Comparison of ENCODE assay signal across 32 cellular contexts in the genomic region with DNA sequence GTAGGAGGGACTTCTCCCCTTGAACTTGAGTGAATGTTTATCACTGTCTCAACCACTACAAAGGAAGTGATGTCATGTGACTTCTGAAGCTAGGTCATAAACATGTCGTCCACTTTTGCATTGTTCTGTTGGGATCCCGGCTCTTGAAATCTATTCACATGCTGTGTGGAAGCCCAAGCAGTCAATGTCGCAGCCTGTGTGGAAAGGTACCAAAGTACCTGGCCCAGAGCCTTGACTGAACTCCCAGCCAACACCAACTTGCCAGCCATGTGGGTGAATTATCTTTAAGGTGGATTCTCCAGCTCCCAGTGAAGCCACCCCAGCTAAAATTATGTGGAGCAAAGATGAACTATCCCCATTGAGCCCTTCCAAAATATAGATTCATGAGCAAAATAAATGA.
"Had no signal": no experiment of that assay in that cellular context is flagged by ENCODE, and none has a peak within 500 bp of the region (broad histone marks: within the 10 kb centered on the region; RNA-seq: fewer than 3 reads in every experiment).

No MANE protein-coding gene starts in this region.

- DNase-seq: activated B cell treated with CpG ODN at 0.5 μM for 24 hours; activated CD4-positive, alpha-beta T cell treated with anti-CD3 and anti-CD28 coated beads for 48 hours; activated CD4-positive, alpha-beta T cell treated with anti-CD3 and anti-CD28 coated beads, Interleukin-2, amount 50 U/mL, for 1 hour; activated CD4-positive, alpha-beta T cell treated with anti-CD3 and anti-CD28 coated beads, Interleukin-2, amount 50 U/mL, for 48 hours; activated CD8-positive, alpha-beta memory T cell treated with anti-CD3 and anti-CD28 coated beads for 24 hours; activated CD8-positive, alpha-beta T cell treated with anti-CD3 and anti-CD28 coated beads for 36 hours; activated effector memory CD4-positive, alpha-beta T cell treated with Interleukin-2 at 50 U/mL for 16 hours; activated gamma-delta T cell treated with Interleukin-2 at 50 U/mL for 16 hours; activated naive CD4-positive, alpha-beta T cell treated with anti-CD3 and anti-CD28 coated beads, Interleukin-2, amount 50 U/mL, for 16 hours; activated naive CD4-positive, alpha-beta T cell treated with Interleukin-2 at 50 U/mL for 16 hours; activated T-cell treated with anti-CD3 and anti-CD28 coated beads, Interleukin-2, amount 50 U/mL, for 4 hours; amniotic stem cell; anterior cingulate cortex; caudate nucleus; cortex of kidney; dermis blood vessel endothelial cell; effector CD4-positive, alpha-beta T cell; effector memory CD8-positive, alpha-beta T cell; esophagus squamous epithelium; foreskin melanocyte; heart right ventricle; T-helper 1 cell; T-helper 17 cell; T1000; WERI-Rb-1 had no signal

- H3K27ac ChIP-seq: esophagus squamous epithelium, gastroesophageal sphincter, heart right ventricle, WERI-Rb-1 had no signal

- H3K27me3 Mint-ChIP-seq: activated B cell treated with CpG ODN at 0.5 μM for 24 hours; activated naive CD8-positive, alpha-beta T cell; activated T-helper 17 cell treated with anti-CD3 and anti-CD28 coated beads, Interleukin-2, amount 50 U/mL, for 72 hours had no signal

- FAIRE-seq: astrocyte, colon had no signal

- H3K9me3 ChIP-seq: esophagus squamous epithelium, gastroesophageal sphincter had no signal

- H3K4me3 Mint-ChIP-seq: activated B cell treated with CpG ODN at 0.5 μM for 24 hours; activated CD8-positive, alpha-beta T cell treated with anti-CD3 and anti-CD28 coated beads for 36 hours; activated naive CD8-positive, alpha-beta T cell; activated T-cell treated with anti-CD3 and anti-CD28 coated beads, Interleukin-2, amount 50 U/mL, for 4 hours; activated T-helper 17 cell treated with anti-CD3 and anti-CD28 coated beads, Interleukin-2, amount 50 U/mL, for 72 hours; effector memory CD8-positive, alpha-beta T cell; T-helper 17 cell; T-helper 2 cell treated with Interferon-gamma antibody and Interleukin-4, amounts not matched to agents 5 μg/mL and 100 μg/mL, for 36 hours had no signal

- H3K4me3 ChIP-seq: esophagus squamous epithelium, gastroesophageal sphincter, heart right ventricle had no signal

- H3K27ac Mint-ChIP-seq: activated B cell treated with CpG ODN at 0.5 μM for 24 hours; activated CD8-positive, alpha-beta T cell treated with anti-CD3 and anti-CD28 coated beads for 36 hours; activated naive CD8-positive, alpha-beta T cell; activated T-helper 17 cell treated with anti-CD3 and anti-CD28 coated beads, Interleukin-2, amount 50 U/mL, for 72 hours; effector memory CD8-positive, alpha-beta T cell; T-helper 17 cell; T-helper 2 cell treated with Interferon-gamma antibody and Interleukin-4, amounts not matched to agents 5 μg/mL and 100 μg/mL, for 36 hours had no signal

- H3K9me3 Mint-ChIP-seq: activated B cell treated with CpG ODN at 0.5 μM for 24 hours; activated CD8-positive, alpha-beta T cell treated with anti-CD3 and anti-CD28 coated beads for 36 hours; activated T-cell treated with anti-CD3 and anti-CD28 coated beads, Interleukin-2, amount 50 U/mL, for 4 hours; activated T-helper 17 cell treated with anti-CD3 and anti-CD28 coated beads, Interleukin-2, amount 50 U/mL, for 72 hours; effector memory CD8-positive, alpha-beta T cell; T-helper 2 cell treated with Interferon-gamma antibody and Interleukin-4, amounts not matched to agents 5 μg/mL and 100 μg/mL, for 36 hours had no signal

- H3K36me3 Mint-ChIP-seq: activated naive CD8-positive, alpha-beta T cell had no signal

- H3K4me1 ChIP-seq: esophagus squamous epithelium, gastroesophageal sphincter, heart right ventricle had no signal

- H3K4me1 Mint-ChIP-seq: activated B cell treated with CpG ODN at 0.5 μM for 24 hours; activated T-helper 17 cell treated with anti-CD3 and anti-CD28 coated beads, Interleukin-2, amount 50 U/mL, for 72 hours; T-helper 17 cell had no signal

- ATAC-seq: activated CD4-positive, CD25-positive, alpha-beta regulatory T cell treated with anti-CD3 and anti-CD28 coated beads, Interleukin-2, amount 50 U/mL, for 24 hours; activated CD8-positive, alpha-beta T cell treated with anti-CD3 and anti-CD28 coated beads for 36 hours; activated T-cell treated with anti-CD3 and anti-CD28 coated beads, Interleukin-2, amount 50 U/mL, for 4 hours; activated T-helper 17 cell treated with anti-CD3 and anti-CD28 coated beads, Interleukin-2, amount 50 U/mL, for 72 hours; effector memory CD8-positive, alpha-beta T cell; gastroesophageal sphincter; T-helper 17 cell had no signal

- H3K27me3 ChIP-seq: esophagus squamous epithelium, gastroesophageal sphincter, heart right ventricle had no signal

- H3K36me3 ChIP-seq: esophagus squamous epithelium, gastroesophageal sphincter, heart right ventricle, WERI-Rb-1 had no signal
